Comparison of ENCODE assay signal across 1 cellular context in the genomic region with DNA sequence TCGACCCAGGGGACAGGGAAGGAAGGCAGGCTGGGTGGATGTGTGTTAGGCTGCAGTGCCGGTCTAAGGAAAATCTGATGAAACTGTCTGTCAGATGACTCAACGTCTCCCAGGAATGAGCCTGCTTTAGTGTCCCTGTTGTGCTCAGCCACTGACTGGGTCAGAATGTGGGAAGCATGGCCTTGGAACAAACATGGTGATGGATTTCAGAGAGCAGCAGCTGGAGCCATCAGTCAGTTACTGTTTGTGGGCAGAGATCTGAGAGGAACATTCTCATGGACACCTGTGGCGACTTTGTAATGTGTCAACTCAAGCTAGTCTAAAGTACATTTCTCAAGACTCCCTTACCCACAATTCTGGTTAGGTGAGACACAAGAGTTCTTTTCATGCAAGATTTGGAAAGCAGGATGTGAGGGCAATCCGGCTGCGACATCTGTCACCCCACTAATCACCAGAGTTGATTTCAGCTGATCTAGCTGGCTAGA.
TF ChIP-seq lines count a peak whose summit lies in the region.

No MANE protein-coding gene starts in this region.

TF ChIP-seq in H1, 55 proteins besides CTCF, POLR2A, EP300 and RAD21:
- TF ChIP-seq SAP30 (IDR thresholded peaks at IDR 0.05; ENCODE audit: insufficient read depth, insufficient replicate concordance, low read length) (no peak), BCL11A (IDR thresholded peaks at IDR 0.05; ENCODE audit: low read depth in 2 of 2, low read length in 2 of 2) (no peak), NANOG (IDR thresholded peaks at IDR 0.05; ENCODE audit: insufficient read depth, low read depth, low read length, poor library complexity, severe bottlenecking) (no peak), PHF8 (conservative IDR thresholded peaks at IDR 0.05; ENCODE audit: low read depth, low read length) (no peak), KDM4A (IDR thresholded peaks at IDR 0.05; ENCODE audit: low read depth, low read length, severe bottlenecking) (no peak), GTF2F1 (IDR thresholded peaks at IDR 0.05; ENCODE audit: borderline replicate concordance, low read depth, low read length) (no peak), POU5F1 (IDR thresholded peaks at IDR 0.05; ENCODE audit: low read depth, low read length) (no peak), SIX5 (IDR thresholded peaks at IDR 0.05; ENCODE audit: low read depth, low read length) (no peak), KDM5A (IDR thresholded peaks at IDR 0.05; ENCODE audit: low read length) (no peak), KDM1A (IDR thresholded peaks at IDR 0.05; ENCODE audit: borderline replicate concordance, low read length) (no peak), RNF2 (IDR thresholded peaks at IDR 0.05; ENCODE audit: borderline replicate concordance, low read depth, low read length, missing control alignments, poor library complexity, severe bottlenecking) (no peak), CREB1 (IDR thresholded peaks at IDR 0.05) (no peak), MAFK (IDR thresholded peaks at IDR 0.05; ENCODE audit: low read depth, low read length) (no peak), CBX8 (IDR thresholded peaks at IDR 0.05; ENCODE audit: borderline replicate concordance, low read depth, low read length) (no peak), ASH2L (IDR thresholded peaks at IDR 0.05; ENCODE audit: low read length) (no peak), TAF7 (optimal IDR thresholded peaks at IDR 0.05; ENCODE audit: borderline replicate concordance, low read depth, low read length) (no peak), CEBPB (IDR thresholded peaks at IDR 0.05; ENCODE audit: low read depth, low read length) (no peak), SRF (IDR thresholded peaks at IDR 0.05; ENCODE audit: low read depth, low read length) (no peak)
- TF ChIP-seq, protein P1, sequence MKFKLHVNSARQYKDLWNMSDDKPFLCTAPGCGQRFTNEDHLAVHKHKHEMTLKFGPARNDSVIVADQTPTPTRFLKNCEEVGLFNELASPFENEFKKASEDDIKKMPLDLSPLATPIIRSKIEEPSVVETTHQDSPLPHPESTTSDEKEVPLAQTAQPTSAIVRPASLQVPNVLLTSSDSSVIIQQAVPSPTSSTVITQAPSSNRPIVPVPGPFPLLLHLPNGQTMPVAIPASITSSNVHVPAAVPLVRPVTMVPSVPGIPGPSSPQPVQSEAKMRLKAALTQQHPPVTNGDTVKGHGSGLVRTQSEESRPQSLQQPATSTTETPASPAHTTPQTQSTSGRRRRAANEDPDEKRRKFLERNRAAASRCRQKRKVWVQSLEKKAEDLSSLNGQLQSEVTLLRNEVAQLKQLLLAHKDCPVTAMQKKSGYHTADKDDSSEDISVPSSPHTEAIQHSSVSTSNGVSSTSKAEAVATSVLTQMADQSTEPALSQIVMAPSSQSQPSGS (IDR thresholded peaks at IDR 0.05; ENCODE audit: low read length): no peak
